ENCODE assay signal across 37 cellular contexts in the genomic region with DNA sequence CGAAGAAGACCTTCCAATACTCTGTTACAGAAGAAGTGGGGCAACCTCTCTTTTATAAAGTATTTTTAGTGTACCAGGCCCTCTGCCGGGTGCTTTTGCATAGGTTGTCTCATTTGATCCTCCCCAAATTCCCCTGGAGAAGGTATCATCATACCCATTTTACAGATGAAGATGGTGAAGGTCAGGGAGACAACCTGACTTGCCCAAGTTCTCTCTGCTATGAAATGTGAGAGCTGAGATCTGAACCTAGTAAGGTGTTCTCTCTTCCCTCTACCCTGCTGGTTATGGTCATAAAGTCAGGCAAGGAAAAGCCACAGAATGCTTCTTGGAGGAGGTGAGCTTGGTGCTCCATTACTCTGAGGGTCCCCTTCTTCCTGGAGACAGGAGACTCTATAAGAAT. TPM values are rescaled to one million over a fixed set of nuclear protein-coding genes. Genes with fewer than 3 reads are reported as not detected.
"Had no signal": no experiment of that assay in that cellular context is flagged by ENCODE, and none has a peak within 500 bp of the region (broad histone marks: within the 10 kb centered on the region; RNA-seq: fewer than 3 reads in every experiment).

No MANE protein-coding gene starts in this region.

- FAIRE-seq: astrocyte had no signal

- H3K4me1 ChIP-seq: adrenal gland, breast epithelium had no signal

- H3K36me3 ChIP-seq: adrenal gland, brain microvascular endothelial cell, breast epithelium had no signal

- ATAC-seq: activated CD8-positive, alpha-beta T cell treated with anti-CD3 and anti-CD28 coated beads for 36 hours; activated naive CD4-positive, alpha-beta T cell treated with anti-CD3 and anti-CD28 coated beads, Interleukin-2, amount 50 U/mL, for 72 hours; activated T-cell treated with anti-CD3 and anti-CD28 coated beads, Interleukin-2, amount 50 U/mL, for 4 hours; activated T-cell treated with anti-CD3 and anti-CD28 coated beads, Interleukin-2, amount 50 U/mL, for 72 hours; activated T-helper 17 cell treated with anti-CD3 and anti-CD28 coated beads, Interleukin-2, amount 50 U/mL, for 72 hours; body of pancreas had no signal

- DNase-seq: activated B cell treated with CpG ODN at 0.5 μM for 24 hours; activated CD4-positive, alpha-beta memory T cell treated with anti-CD3 and anti-CD28 coated beads for 36 hours; activated CD4-positive, alpha-beta T cell treated with anti-CD3 and anti-CD28 coated beads for 4 hours; activated CD4-positive, alpha-beta T cell treated with anti-CD3 and anti-CD28 coated beads, Interleukin-2, amount 10 ng/mL, durations not matched to agents 24 days and 14 days; activated CD4-positive, alpha-beta T cell treated with anti-CD3 and anti-CD28 coated beads, Interleukin-2, amount 50 U/mL, for 1 hour; activated CD4-positive, alpha-beta T cell treated with anti-CD3 and anti-CD28 coated beads, Interleukin-2, amount 50 U/mL, for 4 hours; activated CD4-positive, CD25-positive, alpha-beta regulatory T cell treated with anti-CD3 and anti-CD28 coated beads, Interleukin-2, amount 50 U/mL, for 72 hours; activated CD8-positive, alpha-beta memory T cell treated with anti-CD3 and anti-CD28 coated beads, Interleukin-2, amount 50 U/mL, for 4 hours; activated CD8-positive, alpha-beta T cell treated with anti-CD3 and anti-CD28 coated beads for 36 hours; activated effector memory CD4-positive, alpha-beta T cell treated with anti-CD3 and anti-CD28 coated beads, Interleukin-2, amount 50 U/mL, for 16 hours; activated gamma-delta T cell treated with Interleukin-2 at 50 U/mL for 16 hours; activated naive CD4-positive, alpha-beta T cell; activated naive CD4-positive, alpha-beta T cell treated with anti-CD3 and anti-CD28 coated beads for 36 hours; activated naive CD4-positive, alpha-beta T cell treated with anti-CD3 and anti-CD28 coated beads, Interleukin-2, amount 50 U/mL, for 16 hours; activated naive CD8-positive, alpha-beta T cell treated with anti-CD3 and anti-CD28 coated beads for 36 hours; activated T-cell treated with anti-CD3 and anti-CD28 coated beads for 4 hours; activated T-cell treated with anti-CD3 and anti-CD28 coated beads, Interleukin-2, amount 50 U/mL, for 1 hour; activated T-cell treated with anti-CD3 and anti-CD28 coated beads, Interleukin-2, amount 50 U/mL, for 4 hours; activated T-cell treated with anti-CD3 and anti-CD28 coated beads, Interleukin-2, amount 50 U/mL, for 72 hours; adrenal gland; amniotic stem cell; body of pancreas; brain microvascular endothelial cell; central memory CD4-positive, alpha-beta T cell; T-helper 1 cell; T-helper 2 cell; T-helper 9 cell had no signal

- H3K9me3 ChIP-seq: adrenal gland, body of pancreas, breast epithelium had no signal

- H3K4me3 ChIP-seq: adrenal gland, body of pancreas, breast epithelium had no signal

- H3K27me3 ChIP-seq: adrenal gland, body of pancreas, brain microvascular endothelial cell, breast epithelium had no signal

- H3K27ac ChIP-seq: adrenal gland, body of pancreas, brain microvascular endothelial cell, breast epithelium, VCaP had no signal

RNA-seq across cellular contexts. Expression of a gene that starts 38.9 kb away (rescaled TPM):
- total RNA-seq: activated CD4-positive, alpha-beta memory T cell treated with anti-CD3 and anti-CD28 coated beads for 36 hours; activated CD4-positive, alpha-beta T cell treated with anti-CD3 and anti-CD28 coated beads, Interleukin-2, amount 10 ng/mL, durations not matched to agents 24 days and 14 days; activated CD8-positive, alpha-beta memory T cell treated with anti-CD3 and anti-CD28 coated beads for 36 hours; activated CD8-positive, alpha-beta T cell treated with anti-CD3 and anti-CD28 coated beads for 36 hours; activated naive CD4-positive, alpha-beta T cell treated with anti-CD3 and anti-CD28 coated beads for 36 hours; activated naive CD4-positive, alpha-beta T cell treated with anti-CD3 and anti-CD28 coated beads, Interleukin-2, amount 50 U/mL, for 72 hours; activated T-cell treated with anti-CD3 and anti-CD28 coated beads, Interleukin-2, amount 50 U/mL, for 4 hours; activated T-cell treated with anti-CD3 and anti-CD28 coated beads, Interleukin-2, amount 50 U/mL, for 72 hours; activated T-helper 1 cell treated with anti-CD3 and anti-CD28 coated beads, Interleukin-12 subunit alpha, Interleukin-12 subunit beta, Interleukin-2, Interleukin-4 antibody, amounts not matched to agents 30 ng/mL and 10 ng/mL and 1 ng/mL, durations not matched to agents 14 hours and 24 hours and 36 hours; activated T-helper 17 cell treated with anti-CD3 and anti-CD28 coated beads, Interleukin-2, amount 50 U/mL, for 72 hours; adrenal gland; aorta; body of pancreas; breast epithelium; cardiac septum; cerebellum had no signal
- polyA plus RNA-seq: aorta had no signal

RNA-seq across cellular contexts. Expression of a gene that starts 57.9 kb away (rescaled TPM):
- total RNA-seq: activated CD4-positive, alpha-beta memory T cell treated with anti-CD3 and anti-CD28 coated beads for 36 hours; activated CD4-positive, alpha-beta T cell treated with anti-CD3 and anti-CD28 coated beads, Interleukin-2, amount 10 ng/mL, durations not matched to agents 24 days and 14 days; activated CD8-positive, alpha-beta T cell treated with anti-CD3 and anti-CD28 coated beads for 36 hours; activated naive CD4-positive, alpha-beta T cell treated with anti-CD3 and anti-CD28 coated beads for 36 hours; activated naive CD4-positive, alpha-beta T cell treated with anti-CD3 and anti-CD28 coated beads, Interleukin-2, amount 50 U/mL, for 72 hours; activated T-helper 17 cell treated with anti-CD3 and anti-CD28 coated beads, Interleukin-2, amount 50 U/mL, for 72 hours; astrocyte; cardiac septum had no signal
- polyA plus RNA-seq: aorta had no signal
